ENCODE assay signal across 18 cellular contexts in the genomic region with DNA sequence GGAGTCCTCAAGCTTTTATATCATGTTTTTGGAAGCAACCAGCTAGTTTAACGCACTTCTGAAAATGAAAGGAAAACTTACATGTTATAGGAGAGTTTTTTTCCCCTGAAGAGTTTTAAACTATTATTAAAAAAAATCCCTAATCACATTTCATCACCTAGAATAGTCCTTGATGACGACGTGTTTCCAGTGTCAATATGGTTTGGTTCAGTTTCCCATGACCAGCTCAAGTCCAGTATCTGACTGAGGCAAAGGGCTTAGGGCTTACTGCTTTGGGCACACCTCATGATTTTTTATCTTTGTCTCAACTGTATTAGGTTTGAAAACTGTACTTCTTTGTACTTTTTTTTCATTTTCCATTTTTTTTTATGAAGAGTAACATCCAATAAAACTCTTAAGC. TPM values are rescaled to one million over a fixed set of nuclear protein-coding genes. Genes with fewer than 3 reads are reported as not detected.
DNase-seq lines count a peak whose midpoint lies in the region; ATAC-seq, FAIRE-seq and TF ChIP-seq lines count a peak whose summit lies in the region.
"Had no signal": no experiment of that assay in that cellular context is flagged by ENCODE, and none has a peak within 500 bp of the region (broad histone marks: within the 10 kb centered on the region; RNA-seq: fewer than 3 reads in every experiment).

No MANE protein-coding gene starts in this region.

- H3K27ac ChIP-seq in CD4-positive, CD25-positive, alpha-beta regulatory T cell (ENCODE audit: insufficient read depth, low read length, poor library complexity, severe bottlenecking), result no peak overlapping the region
- H3K27ac ChIP-seq in transverse colon, result no peak overlapping the region
- H3K27ac ChIP-seq: gastroesophageal sphincter, skin epidermis had no signal

- in situ Hi-C loops in transverse colon (cut with MboI; ENCODE audit: low pct_ligation_motif_present in 1 of 4, low pct_unique_long_range_greater_than_20kb in 1 of 4, low sequenced_read_pairs in 3 of 4), result no loop called here

- 33 to 41% methylated on average over 3 of the region's 3 CpGs for WGBS in transverse colon (ENCODE audit: low coverage in 1 of 2), 2 donors

- no peak for ATAC-seq in CD4-positive, CD25-positive, alpha-beta regulatory T cell (ENCODE audit: low read depth in 2 of 2)
- ATAC-seq in HG03135 (IDR thresholded peaks at IDR 0.05; ENCODE audit: unreplicated experiment), result peak; percentile 54
- no peak for ATAC-seq in HG02970 (IDR thresholded peaks at IDR 0.05; ENCODE audit: low FRiP score, unreplicated experiment)
- ATAC-seq: gastroesophageal sphincter had no signal

- H3K4me3 ChIP-seq in CD4-positive, CD25-positive, alpha-beta regulatory T cell (ENCODE audit: low read depth, low read length), result peak overlapping the region; percentile 38
- no peak overlapping the region for H3K4me3 ChIP-seq in transverse colon
- H3K4me3 ChIP-seq: gastroesophageal sphincter, skin epidermis had no signal

- peaks cover 39% of the 10 kb centered on the region for H3K4me1 ChIP-seq in CD4-positive, CD25-positive, alpha-beta regulatory T cell (ENCODE audit: control insufficient read depth, insufficient read depth, low read length, poor library complexity, severe bottlenecking)
- peaks cover 0 to 19% (median 8%) of the 10 kb centered on the region in 4 donors for H3K4me1 ChIP-seq in transverse colon

- DNase-seq in CD4-positive, CD25-positive, alpha-beta regulatory T cell, result no peak
- no peak for DNase-seq in D721Med (ENCODE audit: insufficient read length, low spot score)
- no peak for DNase-seq in T1000 (lab: John Stamatoyannopoulos, UW)
- DNase-seq in transverse colon, result no peak
- no peak for DNase-seq in stimulated activated CD4-positive, alpha-beta T cell treated with anti-CD3 and anti-CD28 coated beads, Interleukin-4, amount 100 ng/mL, for 1 hour
- DNase-seq: aorta, BE2C, DMS 273 treated with DMSO at 0.1 percent for 48 hours, NCI-H446, SHP77 had no signal

- H3K9me3 Mint-ChIP-seq in CD4-positive, CD25-positive, alpha-beta regulatory T cell, result no peaks in the 10 kb centered on the region
- H3K9me3 Mint-ChIP-seq: T-helper 1 cell treated with Interleukin-12 subunit alpha and Interleukin-12 subunit beta and Interleukin-4 antibody, amounts not matched to agents 30 μg/mL and 1 μg/mL, for 36 hours; type B pancreatic cell had no signal

- H3K36me3 Mint-ChIP-seq in CD4-positive, CD25-positive, alpha-beta regulatory T cell, result peaks cover 8% of the 10 kb centered on the region
- H3K36me3 Mint-ChIP-seq: type B pancreatic cell had no signal

- H3K27me3 ChIP-seq in CD4-positive, CD25-positive, alpha-beta regulatory T cell (ENCODE audit: control insufficient read depth, insufficient read depth, low read length), result no peaks in the 10 kb centered on the region
- no peaks in the 10 kb centered on the region for H3K27me3 ChIP-seq in transverse colon
- H3K27me3 ChIP-seq: BE2C, gastroesophageal sphincter had no signal

- intact Hi-C loops in transverse colon (cut with DNase I; ENCODE audit: low total_unique reads), result no loop called here

- H3K4me3 Mint-ChIP-seq in CD4-positive, CD25-positive, alpha-beta regulatory T cell, result peak overlapping the region in 2 of 4 donors; percentile 28 to 65
- H3K4me3 Mint-ChIP-seq: type B pancreatic cell had no signal

- no peak overlapping the region for H3K27ac Mint-ChIP-seq in CD4-positive, CD25-positive, alpha-beta regulatory T cell
- H3K27ac Mint-ChIP-seq: progenitor cell of endocrine pancreas; T-helper 1 cell treated with Interleukin-12 subunit alpha and Interleukin-12 subunit beta and Interleukin-4 antibody, amounts not matched to agents 30 μg/mL and 1 μg/mL, for 36 hours; type B pancreatic cell had no signal

- H3K36me3 ChIP-seq in CD4-positive, CD25-positive, alpha-beta regulatory T cell (ENCODE audit: control insufficient read depth, insufficient read depth, low read length), result no peaks in the 10 kb centered on the region
- no peaks in the 10 kb centered on the region for H3K36me3 ChIP-seq in transverse colon
- H3K36me3 ChIP-seq: BE2C, gastroesophageal sphincter had no signal

- TF ChIP-seq EP300 in transverse colon (IDR thresholded peaks at IDR 0.05; ENCODE audit: low read depth), result no peak

- H3K27me3 Mint-ChIP-seq in CD4-positive, CD25-positive, alpha-beta regulatory T cell, result no peaks in the 10 kb centered on the region
- H3K27me3 Mint-ChIP-seq: progenitor cell of endocrine pancreas, type B pancreatic cell had no signal

- no peaks in the 10 kb centered on the region for H3K9me3 ChIP-seq in CD4-positive, CD25-positive, alpha-beta regulatory T cell (ENCODE audit: control insufficient read depth in 2 of 2, low read length in 2 of 2)
- H3K9me3 ChIP-seq in transverse colon, result no peaks in the 10 kb centered on the region
- H3K9me3 ChIP-seq: BE2C, gastroesophageal sphincter had no signal

- FAIRE-seq in D721Med (lab: Jason Lieb, UNC), result peak; percentile 16
- FAIRE-seq in endometrium (lab: Jason Lieb, UNC), result peak; percentile 8

- TF ChIP-seq CTCF in D721Med (IDR thresholded peaks at IDR 0.05; ENCODE audit: insufficient read depth, missing control alignments) (no peak), transverse colon (IDR thresholded peaks at IDR 0.05) (no peak)

- H3K4me1 Mint-ChIP-seq in CD4-positive, CD25-positive, alpha-beta regulatory T cell, result peaks cover 46 to 79% (median 62%) of the 10 kb centered on the region in 4 donors

- no peak for TF ChIP-seq POLR2A in transverse colon (IDR thresholded peaks at IDR 0.05)

RNA-seq across cellular contexts. Expression of a gene that starts 36.1 kb away (rescaled TPM):
- 60.8 TPM for total RNA-seq in CD4-positive, CD25-positive, alpha-beta regulatory T cell
- 10 to 100 TPM; 11.9 to 31.2 (median 18.0) TPM for polyA plus RNA-seq in CD4-positive, CD25-positive, alpha-beta regulatory T cell
- 100 to 1,000 TPM in 1 of 4 donors, 10 to 100 TPM in 3; 28.1 to 146 (median 48.0) TPM for total RNA-seq in transverse colon
